ENCODE assay signal across 16 cellular contexts in the genomic region with DNA sequence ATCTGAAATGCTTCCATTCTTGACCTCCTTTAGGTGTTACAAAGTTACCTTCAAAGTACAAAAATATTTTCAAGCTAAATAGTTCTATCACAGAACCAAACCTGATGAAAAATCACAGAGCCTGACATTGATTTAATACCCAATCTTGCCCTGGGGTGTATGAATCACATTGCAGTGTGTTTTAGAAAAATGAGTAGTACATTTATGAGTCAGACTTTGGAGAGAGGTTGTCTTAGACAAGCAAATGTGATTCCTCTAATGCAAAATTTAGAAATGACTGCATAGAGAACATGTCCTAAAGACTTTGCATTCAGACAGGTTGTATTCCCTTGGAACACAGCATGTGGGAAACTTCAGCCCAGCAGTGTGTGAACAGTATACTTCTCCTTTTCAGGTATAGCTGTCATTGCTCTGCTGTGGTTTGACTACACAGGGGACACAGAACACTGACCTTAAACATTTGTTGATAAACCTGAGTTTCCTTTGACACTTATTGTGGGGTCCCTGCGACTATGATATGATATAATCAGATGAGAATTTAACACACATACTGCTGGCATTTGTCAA.
DNase-seq lines count a peak whose midpoint lies in the region; ATAC-seq, FAIRE-seq and TF ChIP-seq lines count a peak whose summit lies in the region.
"Had no signal": no experiment of that assay in that cellular context is flagged by ENCODE, and none has a peak within 500 bp of the region (broad histone marks: within the 10 kb centered on the region; RNA-seq: fewer than 3 reads in every experiment).

No MANE protein-coding gene starts in this region.

- no peaks in the 10 kb centered on the region for H3K36me3 Mint-ChIP-seq in activated naive CD4-positive, alpha-beta T cell treated with anti-CD3 and anti-CD28 coated beads for 36 hours (ENCODE audit: low read depth)
- H3K36me3 Mint-ChIP-seq: brain had no signal

- CTCF ChIA-PET in activated naive CD4-positive, alpha-beta T cell treated with anti-CD3 and anti-CD28 coated beads for 36 hours (lab: Charles Lee) = no interaction called here

- 26 to 33% methylated on average over 1 of the region's 1 CpG for WGBS in heart right ventricle, 2 donors

- H3K27me3 Mint-ChIP-seq in activated naive CD4-positive, alpha-beta T cell treated with anti-CD3 and anti-CD28 coated beads for 36 hours (ENCODE audit: low read depth) = no peaks in the 10 kb centered on the region
- H3K27me3 Mint-ChIP-seq: activated CD4-positive, alpha-beta T cell treated with anti-CD3 and anti-CD28 coated beads, Interleukin-2, amount 10 ng/mL, durations not matched to agents 24 days and 14 days; brain had no signal

- H3K27ac ChIP-seq in heart right ventricle = no peak overlapping the region
- H3K27ac ChIP-seq: dorsolateral prefrontal cortex, esophagus muscularis mucosa had no signal

- peaks cover 14% of the 10 kb centered on the region for H3K9me3 Mint-ChIP-seq in activated naive CD4-positive, alpha-beta T cell treated with anti-CD3 and anti-CD28 coated beads for 36 hours
- H3K9me3 Mint-ChIP-seq: activated CD4-positive, alpha-beta T cell treated with anti-CD3 and anti-CD28 coated beads, Interleukin-2, amount 10 ng/mL, durations not matched to agents 24 days and 14 days had no signal

- H3K4me1 ChIP-seq in heart right ventricle = no peaks in the 10 kb centered on the region
- H3K4me1 ChIP-seq: esophagus muscularis mucosa had no signal

- ATAC-seq in heart right ventricle = no peak

- no peaks in the 10 kb centered on the region for H3K36me3 ChIP-seq in heart right ventricle
- H3K36me3 ChIP-seq: esophagus muscularis mucosa had no signal

- intact Hi-C loops in heart right ventricle (cut with DNase I) = no loop called here
- intact Hi-C loops in activated naive CD4-positive, alpha-beta T cell treated with anti-CD3 and anti-CD28 coated beads for 36 hours (cut with micrococcal nuclease) = no loop called here

- DNase-seq in HT1080 (ENCODE audit: low read depth) (peak; percentile 70), amniotic epithelial cell (ENCODE audit: low read depth) (peak; percentile 40), fibroblast of mammary gland (ENCODE audit: low read depth) (peak; percentile 28), putamen (ENCODE audit: low spot score) (peak; percentile 5), heart right ventricle (no peak), RCC 7860 (ENCODE audit: low spot score) (no peak)
- no peak for DNase-seq in activated naive CD4-positive, alpha-beta T cell treated with anti-CD3 and anti-CD28 coated beads for 36 hours
- DNase-seq in activated CD4-positive, alpha-beta T cell treated with anti-CD3 and anti-CD28 coated beads, Interleukin-2, amount 50 U/mL, for 48 hours = no peak
- DNase-seq: activated CD4-positive, alpha-beta T cell treated with anti-CD3 and anti-CD28 coated beads, Interleukin-2, amount 10 ng/mL, durations not matched to agents 24 days and 14 days; dorsolateral prefrontal cortex; NCI-H187; NCI-H446; stimulated activated CD4-positive, alpha-beta T cell treated with anti-CD3 and anti-CD28 coated beads, Interleukin-4, amount 100 ng/mL, for 24 hours; substantia nigra had no signal

- no peak overlapping the region for H3K4me3 ChIP-seq in fibroblast of mammary gland (ENCODE audit: control insufficient read depth, low read depth, low read length)
- H3K4me3 ChIP-seq in heart right ventricle = no peak overlapping the region
- H3K4me3 ChIP-seq: dorsolateral prefrontal cortex, esophagus muscularis mucosa had no signal

- no peaks in the 10 kb centered on the region for H3K27me3 ChIP-seq in heart right ventricle
- H3K27me3 ChIP-seq: esophagus muscularis mucosa had no signal

- no peaks in the 10 kb centered on the region for H3K4me1 Mint-ChIP-seq in activated naive CD4-positive, alpha-beta T cell treated with anti-CD3 and anti-CD28 coated beads for 36 hours (ENCODE audit: low read depth)
- H3K4me1 Mint-ChIP-seq: activated CD4-positive, alpha-beta T cell treated with anti-CD3 and anti-CD28 coated beads, Interleukin-2, amount 10 ng/mL, durations not matched to agents 24 days and 14 days had no signal

- no peak overlapping the region for H3K27ac Mint-ChIP-seq in activated naive CD4-positive, alpha-beta T cell treated with anti-CD3 and anti-CD28 coated beads for 36 hours
- H3K27ac Mint-ChIP-seq: activated CD4-positive, alpha-beta T cell treated with anti-CD3 and anti-CD28 coated beads, Interleukin-2, amount 10 ng/mL, durations not matched to agents 24 days and 14 days; brain had no signal

- H3K4me3 Mint-ChIP-seq in activated naive CD4-positive, alpha-beta T cell treated with anti-CD3 and anti-CD28 coated beads for 36 hours = no peak overlapping the region
- H3K4me3 Mint-ChIP-seq: activated CD4-positive, alpha-beta T cell treated with anti-CD3 and anti-CD28 coated beads, Interleukin-2, amount 10 ng/mL, durations not matched to agents 24 days and 14 days; brain had no signal

- FAIRE-seq in RCC 7860 (lab: Jason Lieb, UNC) = no peak

- peaks cover 0 to 21% (median 4%) of the 10 kb centered on the region in 11 donors for H3K9me3 ChIP-seq in heart right ventricle
- H3K9me3 ChIP-seq: esophagus muscularis mucosa had no signal

- TF ChIP-seq CTCF in fibroblast of mammary gland (conservative IDR thresholded peaks at IDR 0.05; ENCODE audit: control insufficient read depth, insufficient read depth, low read depth, low read length) (no peak), heart right ventricle (IDR thresholded peaks at IDR 0.05) (no peak)

Comparison
In these comparisons a context has a peak if more than half of its experiments do, and no peak if none do; other contexts are left out.
1. DNase-seq: peak in HT1080 (single experiment), amniotic epithelial cell (single experiment), fibroblast of mammary gland (single experiment) and putamen (single experiment); none in heart right ventricle (0 of 2), activated naive CD4-positive, alpha-beta T cell treated with anti-CD3 and anti-CD28 coated beads for 36 hours (single experiment), activated CD4-positive, alpha-beta T cell treated with anti-CD3 and anti-CD28 coated beads, Interleukin-2, amount 50 U/mL, for 48 hours (0 of 2) and RCC 7860 (single experiment).